Comparison of ENCODE assay signal across 13 cellular contexts in the genomic region with DNA sequence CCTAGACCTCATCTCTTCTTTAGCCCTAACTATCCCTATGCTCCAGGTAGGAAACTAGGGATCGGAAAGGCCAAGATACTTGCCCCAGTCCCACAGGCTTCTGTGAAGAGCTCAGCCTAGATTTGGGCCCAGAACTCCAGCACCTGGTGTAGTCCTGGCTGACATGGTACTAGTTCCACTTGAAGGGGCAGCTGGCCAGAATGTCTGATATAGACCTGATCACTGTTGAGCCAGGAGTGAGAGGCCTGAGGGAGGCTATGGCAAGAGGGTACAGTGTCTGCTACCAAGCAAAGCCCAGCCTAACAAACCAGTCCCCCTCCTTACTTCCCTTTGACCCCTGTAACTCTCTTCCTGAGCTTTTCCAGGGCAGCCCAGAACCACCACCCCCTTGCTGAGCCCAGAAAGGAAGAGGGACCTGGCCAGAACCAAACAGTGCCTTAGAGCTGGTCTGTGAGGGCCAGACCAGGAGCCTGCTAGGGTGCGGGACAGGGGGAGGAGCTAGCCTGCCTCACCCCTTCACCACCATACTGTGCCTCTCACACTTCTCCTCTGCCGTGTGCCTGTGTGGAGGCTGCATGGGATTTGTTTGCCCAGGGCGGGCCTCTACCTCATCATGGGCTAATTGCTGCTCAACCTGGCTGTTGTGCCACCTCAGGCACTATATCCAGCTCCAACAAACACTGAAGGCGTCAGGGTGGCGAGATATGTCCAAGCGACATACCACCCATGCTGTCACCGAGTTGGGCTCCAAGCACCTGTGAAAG.
A peak's percentile ranks its signal among the peaks of the same experiment; 100 is the strongest.
DNase-seq lines count a peak whose midpoint lies in the region; ATAC-seq and TF ChIP-seq lines count a peak whose summit lies in the region.
"Had no signal": no experiment of that assay in that cellular context is flagged by ENCODE, and none has a peak within 500 bp of the region (broad histone marks: within the 10 kb centered on the region; RNA-seq: fewer than 3 reads in every experiment).

No MANE protein-coding gene starts in this region.

- peaks cover 8 to 33% of the 10 kb centered on the region in 2 donors for H3K36me3 ChIP-seq in muscle layer of duodenum (ENCODE audit: control insufficient read depth in 1 of 2, insufficient read depth in 2 of 2, low read length in 2 of 2)
- H3K36me3 ChIP-seq in WERI-Rb-1: peaks cover 19% of the 10 kb centered on the region

- no peak for ATAC-seq in HG03135 (IDR thresholded peaks at IDR 0.05; ENCODE audit: unreplicated experiment)

- H3K4me3 ChIP-seq in muscle layer of duodenum (ENCODE audit: low read depth in 1 of 2, low read length in 2 of 2) (no peak overlapping the region), WERI-Rb-1 (ENCODE audit: low read depth, low read length) (no peak overlapping the region)
- H3K4me3 ChIP-seq: dorsolateral prefrontal cortex, thoracic aorta had no signal

- H3K4me1 ChIP-seq in muscle layer of duodenum (ENCODE audit: control insufficient read depth in 1 of 2, insufficient read depth in 2 of 2, low read length in 2 of 2): peaks cover 0 to 12% of the 10 kb centered on the region in 2 donors

- no peaks in the 10 kb centered on the region for H3K9me3 ChIP-seq in muscle layer of duodenum (ENCODE audit: control insufficient read depth in 1 of 2, low read length in 2 of 2)
- no peaks in the 10 kb centered on the region for H3K9me3 ChIP-seq in WERI-Rb-1 (ENCODE audit: severe bottlenecking)
- H3K9me3 ChIP-seq: thoracic aorta had no signal

- POLR2A ChIA-PET in RWPE1 (lab: Yijun Ruan, JAX; ENCODE audit: low non-redundant PET): no interaction called here

- CTCF ChIA-PET in RWPE1 (lab: Yijun Ruan, JAX): interaction anchor here (0.6 to 0.7 kb wide), 2 partner anchors 12 to 36 kb away, joined by 3 read pairs; no protein-coding TSS in a partner anchor

- DNase-seq in LoVo (ENCODE audit: low spot score) (peak; percentile 38), RWPE1 (ENCODE audit: low spot score) (no peak), AG08395 (ENCODE audit: low spot score) (no peak), SHP77 treated with DMSO at 0.1 percent for 48 hours (lab: John Stamatoyannopoulos, UW) (no peak), WERI-Rb-1 (no peak)
- DNase-seq: dorsolateral prefrontal cortex, hippocampal formation, MV-4-11, NCI-H226 had no signal

- H3K27me3 ChIP-seq in muscle layer of duodenum (ENCODE audit: low read depth, low read length): no peaks in the 10 kb centered on the region
- H3K27me3 ChIP-seq in WERI-Rb-1 (ENCODE audit: insufficient read depth, low read depth, severe bottlenecking): no peaks in the 10 kb centered on the region
- H3K27me3 ChIP-seq: dorsolateral prefrontal cortex had no signal

- TF ChIP-seq CTCF in C4-2B (conservative IDR thresholded peaks at IDR 0.05) (no peak), RWPE1 (conservative IDR thresholded peaks at IDR 0.05; ENCODE audit: low read depth) (no peak), WERI-Rb-1 (IDR thresholded peaks at IDR 0.05; ENCODE audit: low read depth, low read length) (no peak)

- peak overlapping the region; percentile 55 for H3K27ac ChIP-seq in C4-2B
- H3K27ac ChIP-seq in RWPE1: peak overlapping the region; percentile 98
- H3K27ac ChIP-seq in muscle layer of duodenum (ENCODE audit: low read length): peak overlapping the region; percentile 68
- H3K27ac ChIP-seq in WERI-Rb-1: no peak overlapping the region
- H3K27ac ChIP-seq: dorsolateral prefrontal cortex, thoracic aorta had no signal
